21 cellular contexts compared by ENCODE assay signal in the genomic region with DNA sequence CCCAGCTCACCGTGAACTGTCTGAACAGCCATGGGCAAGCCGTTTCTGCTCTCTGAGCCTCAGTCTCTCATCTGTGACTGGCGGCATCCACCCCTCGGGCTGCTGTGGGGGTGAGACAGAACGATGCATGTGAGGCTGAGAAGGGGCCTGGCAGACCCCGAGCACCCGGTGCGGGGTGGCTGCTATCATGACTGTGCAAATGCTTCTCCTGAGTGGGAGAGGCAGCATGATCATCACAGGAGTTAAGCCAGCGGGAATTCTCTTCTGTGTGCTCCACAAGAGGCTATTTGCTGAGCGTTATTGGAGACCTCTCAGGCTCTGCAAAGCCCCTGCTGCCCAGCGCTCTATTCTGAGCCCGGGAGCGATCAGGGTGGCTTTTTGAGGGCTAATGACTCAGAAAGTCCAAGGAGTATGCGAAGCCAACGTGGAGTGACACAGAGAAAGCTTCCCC. TPM values are rescaled to one million over a fixed set of nuclear protein-coding genes. Genes with fewer than 3 reads are reported as not detected.
DNase-seq lines count a peak whose midpoint lies in the region; ATAC-seq and TF ChIP-seq lines count a peak whose summit lies in the region.
"Had no signal": no experiment of that assay in that cellular context is flagged by ENCODE, and none has a peak within 500 bp of the region (broad histone marks: within the 10 kb centered on the region; RNA-seq: fewer than 3 reads in every experiment).

No MANE protein-coding gene starts in this region.

- H3K9me1 ChIP-seq in IMR-90 (ENCODE audit: insufficient read depth, low read length), result peaks cover 29% of the 10 kb centered on the region

- peak overlapping the region; percentile 85 for H4K5ac ChIP-seq in IMR-90 (ENCODE audit: low read depth, low read length)

- peaks cover 0 to 16% of the 10 kb centered on the region in 2 experiments; a peak in 2 of 4 replicates for H3K79me1 ChIP-seq in IMR-90 (ENCODE audit: low read depth in 1 of 2, low read length in 2 of 2)

- peak overlapping the region; percentile 98 for H2BK20ac ChIP-seq in IMR-90 (ENCODE audit: low read depth, low read length)

- H4K20me1 ChIP-seq in IMR-90 (ENCODE audit: insufficient read depth, low read length), result no peaks in the 10 kb centered on the region
- H4K20me1 ChIP-seq: BLaER1 treated with 17β-estradiol and CSF1 and Interleukin-3, amounts not matched to agents 10 nM and 100 nM had no signal

- peak overlapping the region; percentile 87 for H2BK5ac ChIP-seq in IMR-90 (ENCODE audit: low read depth, low read length, poor library complexity, severe bottlenecking)

- DNase-seq in IMR-90, result peak; percentile 36
- peak; percentile 58 for DNase-seq in amniotic epithelial cell (ENCODE audit: low read depth)
- peak; percentile 77 for DNase-seq in left kidney (ENCODE audit: low read depth, low spot score)
- peak; percentile 52 for DNase-seq in sigmoid colon
- DNase-seq in activated CD4-positive, alpha-beta T cell treated with anti-CD3 and anti-CD28 coated beads, Interleukin-2, amount 50 U/mL, for 48 hours, result no peak
- no peak for DNase-seq in effector CD8-positive, alpha-beta T cell (lab: John Stamatoyannopoulos, UW)
- no peak for DNase-seq in epidermal melanocyte (ENCODE audit: insufficient read length, low spot score)
- DNase-seq in body of pancreas, result no peak
- DNase-seq: activated CD4-positive, CD25-positive, alpha-beta regulatory T cell; activated effector memory CD4-positive, alpha-beta T cell treated with anti-CD3 and anti-CD28 coated beads, Interleukin-2, amount 50 U/mL, for 16 hours; amygdala; heart left ventricle; NCI-H2029 treated with DMSO at 0.1 percent for 48 hours; NCI-H82; stimulated activated CD4-positive, alpha-beta T cell treated with anti-CD3 and anti-CD28 coated beads, Interleukin-12 subunit alpha, Interleukin-12 subunit beta, amount 100 ng/mL, for 4 hours; stimulated activated naive CD4-positive, alpha-beta T cell; transverse colon had no signal

- H3K4me3 ChIP-seq in IMR-90 (ENCODE audit: insufficient read depth, low read depth, low read length) (no peak overlapping the region), sigmoid colon (no peak overlapping the region), body of pancreas (no peak overlapping the region)
- H3K4me3 ChIP-seq: BLaER1 treated with 17β-estradiol and CSF1 and Interleukin-3, amounts not matched to agents 10 nM and 100 nM; coronary artery; heart left ventricle; transverse colon had no signal

- dilution Hi-C loops in IMR-90 (cut with HindIII; ENCODE audit: low sequenced_read_pairs, unreplicated experiment), result no loop called here

- in situ Hi-C loops in IMR-90 (cut with MboI; ENCODE audit: low sequenced_read_pairs), result no loop called here

- TF ChIP-seq POLR2A in IMR-90 (IDR thresholded peaks at IDR 0.05; ENCODE audit: low read depth, low read length) (no peak), sigmoid colon (IDR thresholded peaks at IDR 0.05) (no peak), body of pancreas (IDR thresholded peaks at IDR 0.05) (no peak)

- H3K23ac ChIP-seq in IMR-90 (ENCODE audit: low read depth, low read length), result peak overlapping the region; percentile 88

- no peak for TF ChIP-seq EP300 in sigmoid colon (IDR thresholded peaks at IDR 0.05)

- TF ChIP-seq RAD21 in IMR-90 (IDR thresholded peaks at IDR 0.05; ENCODE audit: low read length), result no peak

- H2AFZ ChIP-seq in IMR-90 (replicated peaks; ENCODE audit: low read length, poor library complexity), result peak overlapping the region; percentile 79

- peak overlapping the region; percentile 18; the same call in 1 of the 2 replicates for H3K4me2 ChIP-seq in IMR-90 (ENCODE audit: low read depth, low read length)
- H3K4me2 ChIP-seq: BLaER1 treated with 17β-estradiol and CSF1 and Interleukin-3, amounts not matched to agents 10 nM and 100 nM had no signal

- ATAC-seq in IMR-90 (ENCODE audit: low read depth), result peak; percentile 9
- no peak for ATAC-seq in body of pancreas
- ATAC-seq: heart left ventricle had no signal

- peaks cover 30% of the 10 kb centered on the region for H3K4me1 ChIP-seq in IMR-90 (ENCODE audit: control insufficient read depth, insufficient read depth, low read length)
- peaks cover 0 to 15% (median 12%) of the 10 kb centered on the region in 4 donors for H3K4me1 ChIP-seq in sigmoid colon
- peaks cover 14% of the 10 kb centered on the region for H3K4me1 ChIP-seq in body of pancreas

- peak overlapping the region; percentile 73 to 80 for H4K8ac ChIP-seq in IMR-90 (ENCODE audit: low read depth in 2 of 2, low read length in 2 of 2)

- intact Hi-C loops in IMR-90 (cut with micrococcal nuclease), result loop anchor here (1.0 to 2.0 kb wide), 2 partner anchors 31 to 47 kb away; partner anchors contain the start of gene ID2
- intact Hi-C loops in sigmoid colon (cut with DNase I), result no loop called here
- intact Hi-C loops in body of pancreas (cut with DNase I), result no loop called here

- peak overlapping the region; percentile 58 for H3K18ac ChIP-seq in IMR-90 (ENCODE audit: low read depth, low read length)

- H2BK15ac ChIP-seq in IMR-90 (ENCODE audit: low read depth, low read length), result peak overlapping the region; percentile 54; the same call in 2 of the 3 replicates

- 49% methylated on average over 2 of the region's 15 CpGs; no CpG with 5 or more reads in 1 of the 2 experiments for WGBS in IMR-90 (ENCODE audit: extremely low coverage in 2 of 2, insufficient read length in 1 of 2), 2 experiments
- 89% methylated on average over 15 of the region's 15 CpGs for WGBS in sigmoid colon, 2 donors
- WGBS in body of pancreas, 2 donors, result 73 to 88% methylated on average over 13 to 14 of the region's 15 CpGs

- peak overlapping the region; percentile 99 for H2BK120ac ChIP-seq in IMR-90 (ENCODE audit: low read depth, low read length)

- H3K56ac ChIP-seq in IMR-90 (ENCODE audit: extremely low read depth, insufficient read depth, low read length), result peak overlapping the region; percentile 87; the same call in 1 of the 2 replicates

- TF ChIP-seq CTCF in IMR-90 (conservative IDR thresholded peaks at IDR 0.05; ENCODE audit: low read depth, low read length) (no peak), sigmoid colon (IDR thresholded peaks at IDR 0.05) (no peak), body of pancreas (IDR thresholded peaks at IDR 0.05) (no peak)

- peak overlapping the region; percentile 73 for H3K27ac ChIP-seq in IMR-90 (ENCODE audit: insufficient read depth, low read length)
- H3K27ac ChIP-seq in sigmoid colon, result peak overlapping the region in 1 of 4 donors; percentile 57
- H3K27ac ChIP-seq in body of pancreas, result no peak overlapping the region
- H3K27ac ChIP-seq: BLaER1 treated with 17β-estradiol and CSF1 and Interleukin-3, amounts not matched to agents 10 nM and 100 nM; epithelial cell of prostate; heart left ventricle; parathyroid adenoma had no signal

- BruUV-seq in IMR-90 (replicated peaks; lab: Mats Ljungman, UMichigan), result no TSS peak

- peak overlapping the region; percentile 97 for H4K91ac ChIP-seq in IMR-90 (ENCODE audit: insufficient read depth, low read depth, low read length)

- H3K27me3 ChIP-seq in IMR-90 (ENCODE audit: control insufficient read depth, insufficient read depth, low read length) (no peaks in the 10 kb centered on the region), sigmoid colon (no peaks in the 10 kb centered on the region), body of pancreas (no peaks in the 10 kb centered on the region)
- H3K27me3 ChIP-seq: BLaER1 treated with 17β-estradiol and CSF1 and Interleukin-3, amounts not matched to agents 10 nM and 100 nM; heart left ventricle; transverse colon had no signal

- peak overlapping the region; percentile 61; the same call in 1 of the 2 replicates for H3K9ac ChIP-seq in IMR-90 (ENCODE audit: low read depth, low read length)
- H3K9ac ChIP-seq: BLaER1 treated with 17β-estradiol and CSF1 and Interleukin-3, amounts not matched to agents 10 nM and 100 nM; parathyroid adenoma had no signal

- CTCF ChIA-PET in IMR-90 (lab: Yijun Ruan, JAX), result no interaction called here

- H3K9me3 ChIP-seq in IMR-90 (ENCODE audit: control insufficient read depth, insufficient read depth, low read length) (no peaks in the 10 kb centered on the region), sigmoid colon (no peaks in the 10 kb centered on the region), body of pancreas (no peaks in the 10 kb centered on the region)
- H3K9me3 ChIP-seq: BLaER1 treated with 17β-estradiol and CSF1 and Interleukin-3, amounts not matched to agents 10 nM and 100 nM; heart left ventricle; transverse colon had no signal

- H2AK5ac ChIP-seq in IMR-90 (ENCODE audit: low read depth, low read length), result peak overlapping the region; percentile 82

- POLR2A ChIA-PET in IMR-90 (lab: Charles Lee; ENCODE audit: unreplicated experiment), result no interaction called here

- peak overlapping the region; percentile 84 for H2AK9ac ChIP-seq in IMR-90 (replicated peaks; ENCODE audit: low read depth, low read length, poor library complexity)

- H3K4ac ChIP-seq in IMR-90 (ENCODE audit: low read depth, low read length), result peak overlapping the region; percentile 97

- H3K36me3 ChIP-seq in IMR-90 (ENCODE audit: control insufficient read depth, insufficient read depth, low read length) (no peaks in the 10 kb centered on the region), sigmoid colon (no peaks in the 10 kb centered on the region), body of pancreas (replicated peaks in 1 of 2; ENCODE audit: insufficient read depth in 1 of 2, low read depth in 2 of 2) (no peaks in the 10 kb centered on the region)
- H3K36me3 ChIP-seq: BLaER1 treated with 17β-estradiol and CSF1 and Interleukin-3, amounts not matched to agents 10 nM and 100 nM; heart left ventricle; transverse colon had no signal

- H3K14ac ChIP-seq in IMR-90 (replicated peaks; ENCODE audit: low read depth, low read length), result peak overlapping the region; percentile 38

TF ChIP-seq in IMR-90, 13 proteins besides CTCF, POLR2A, EP300 and RAD21:
- TF ChIP-seq NFE2L2 (IDR thresholded peaks at IDR 0.05; ENCODE audit: low read depth, low read length) (peak; percentile 56), BHLHE40 (IDR thresholded peaks at IDR 0.05; ENCODE audit: low read depth, low read length) (no peak)

RNA-seq across cellular contexts. Expression of gene ID2, which starts 45.8 kb away (rescaled TPM):
- 389 and 431 TPM in 2 replicates for total RNA-seq in IMR-90 (2012; rRNA removed)
- polyA plus RNA-seq in IMR-90 (2012; rRNA removed), result 264 and 399 TPM in 2 replicates
- 1,308 and 1,433 TPM in 2 replicates for polyA plus RNA-seq in IMR-90 (2012; cell fraction: cytosol; rRNA removed)
- 1,141 and 1,720 TPM in 2 replicates for polyA plus RNA-seq in IMR-90 (2012; cell fraction: nucleus; rRNA removed; ENCODE audit: low replicate concordance)
- 100 to 1,000 TPM; 376 to 615 (median 527) TPM for total RNA-seq in sigmoid colon
- polyA plus RNA-seq in sigmoid colon, result 100 to 1,000 TPM; 154 to 306 (median 224) TPM
- total RNA-seq in body of pancreas, result 100 to 1,000 TPM in 1 of 2 donors, 10 to 100 TPM in 1; 50.3 to 157 TPM

Comparison
In these comparisons a context has a peak if more than half of its experiments do, and no peak if none do; other contexts are left out.
1. DNase-seq: peak in IMR-90 (single experiment), amniotic epithelial cell (single experiment), left kidney (single experiment) and sigmoid colon (single experiment); none in activated CD4-positive, alpha-beta T cell treated with anti-CD3 and anti-CD28 coated beads, Interleukin-2, amount 50 U/mL, for 48 hours (0 of 2), effector CD8-positive, alpha-beta T cell (single experiment), epidermal melanocyte (single experiment) and body of pancreas (0 of 4).